ENCODE assay signal across 8 cellular contexts in the genomic region with DNA sequence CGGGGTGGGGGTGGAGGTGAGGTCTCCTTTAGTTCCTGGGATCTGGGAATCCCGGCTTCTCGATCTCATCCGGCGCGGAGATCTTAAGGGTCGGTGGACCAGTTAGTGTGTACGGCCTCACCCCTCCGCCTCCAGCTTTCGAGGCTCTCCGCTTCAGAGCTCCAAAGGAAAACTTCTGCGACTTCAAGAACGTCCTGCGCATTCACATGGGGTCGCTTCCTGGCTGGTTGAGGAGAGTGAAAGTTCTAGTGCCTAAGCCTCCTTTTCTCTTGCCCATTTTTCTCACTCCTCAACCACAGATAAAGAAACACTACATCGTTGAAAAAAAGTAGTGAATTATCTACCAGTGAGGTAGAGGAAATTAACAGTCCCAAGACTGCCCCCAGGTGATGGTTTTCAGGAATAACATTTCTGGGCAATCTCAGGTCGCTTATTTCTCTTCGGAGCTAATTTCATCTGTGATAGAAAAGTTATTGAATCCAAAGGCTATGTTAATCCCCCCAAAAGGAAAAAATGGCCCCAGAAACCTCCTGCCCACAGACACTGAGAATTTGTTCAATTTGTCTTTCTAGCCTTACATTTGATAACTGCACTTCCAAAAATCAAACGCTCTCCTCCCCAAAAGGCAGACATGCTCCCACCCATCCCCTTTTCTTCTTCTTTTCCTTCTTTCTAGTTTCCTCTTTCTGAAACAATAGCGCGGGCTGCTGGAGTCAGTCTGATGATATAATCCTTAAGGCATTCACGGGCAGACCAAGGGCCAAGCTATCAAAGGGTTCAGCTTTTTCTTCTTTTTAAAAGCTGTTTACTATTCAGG.
DNase-seq lines count a peak whose midpoint lies in the region; ATAC-seq and TF ChIP-seq lines count a peak whose summit lies in the region.

No MANE protein-coding gene starts in this region.

- no peaks in the 10 kb centered on the region for H3K9me3 ChIP-seq in muscle layer of colon (ENCODE audit: low read length)

- peak; percentile 45 for DNase-seq in COLO668 (lab: John Stamatoyannopoulos, UW; ENCODE audit: unreplicated experiment)
- DNase-seq in KG1 (lab: John Stamatoyannopoulos, UW) = peak; percentile 24
- DNase-seq in epithelial cell of esophagus (ENCODE audit: low read depth) = peak; percentile 68

- peak; percentile 63 for TF ChIP-seq CTCF in epithelial cell of esophagus (IDR thresholded peaks at IDR 0.05; ENCODE audit: insufficient read depth, low read depth, low read length, missing control alignments)

- ATAC-seq in GM19023 (IDR thresholded peaks at IDR 0.05; ENCODE audit: unreplicated experiment) (peak; percentile 61), SK-N-SH treated with all-trans-retinoic acid at 6 μM for 48 hours (peak; percentile 75), HG03457 (IDR thresholded peaks at IDR 0.05; ENCODE audit: unreplicated experiment) (no peak), HG03045 (IDR thresholded peaks at IDR 0.05; ENCODE audit: unreplicated experiment) (no peak)

- H3K36me3 ChIP-seq in muscle layer of colon (ENCODE audit: insufficient read depth, low read length) = no peaks in the 10 kb centered on the region

- H3K4me3 ChIP-seq in epithelial cell of esophagus (ENCODE audit: low read length) = peak overlapping the region; percentile 26
- H3K4me3 ChIP-seq in muscle layer of colon (ENCODE audit: low read depth in 1 of 2, low read length in 2 of 2) = peak overlapping the region; percentile 20 to 55

- H3K4me1 ChIP-seq in muscle layer of colon (ENCODE audit: insufficient read depth, low read length) = peaks cover 15% of the 10 kb centered on the region

- H3K27me3 ChIP-seq in muscle layer of colon (ENCODE audit: control insufficient read depth in 1 of 2, insufficient read depth in 2 of 2, low read length in 2 of 2) = peaks cover 49% of the 10 kb centered on the region in 2 donors

- no peak overlapping the region for H3K27ac ChIP-seq in muscle layer of colon (ENCODE audit: low read depth, low read length)

- no peak overlapping the region for H3K9ac ChIP-seq in muscle layer of colon (ENCODE audit: low read length)

TF ChIP-seq in SK-N-SH treated with all-trans-retinoic acid at 6 μM for 48 hours, 23 proteins besides CTCF, POLR2A, EP300 and RAD21:
- TF ChIP-seq CSDC2 (CRISPR knock-in tag; IDR thresholded peaks at IDR 0.05) = no peak
- TF ChIP-seq, protein P1, sequence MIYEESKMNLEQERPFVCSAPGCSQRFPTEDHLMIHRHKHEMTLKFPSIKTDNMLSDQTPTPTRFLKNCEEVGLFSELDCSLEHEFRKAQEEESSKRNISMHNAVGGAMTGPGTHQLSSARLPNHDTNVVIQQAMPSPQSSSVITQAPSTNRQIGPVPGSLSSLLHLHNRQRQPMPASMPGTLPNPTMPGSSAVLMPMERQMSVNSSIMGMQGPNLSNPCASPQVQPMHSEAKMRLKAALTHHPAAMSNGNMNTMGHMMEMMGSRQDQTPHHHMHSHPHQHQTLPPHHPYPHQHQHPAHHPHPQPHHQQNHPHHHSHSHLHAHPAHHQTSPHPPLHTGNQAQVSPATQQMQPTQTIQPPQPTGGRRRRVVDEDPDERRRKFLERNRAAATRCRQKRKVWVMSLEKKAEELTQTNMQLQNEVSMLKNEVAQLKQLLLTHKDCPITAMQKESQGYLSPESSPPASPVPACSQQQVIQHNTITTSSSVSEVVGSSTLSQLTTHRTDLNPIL (CRISPR knock-in tag; IDR thresholded peaks at IDR 0.05; ENCODE audit: low read depth) = no peak
- TF ChIP-seq OSR1 (CRISPR knock-in tag; IDR thresholded peaks at IDR 0.05) = no peak
- no peak for TF ChIP-seq SNAI2 (CRISPR knock-in tag; IDR thresholded peaks at IDR 0.05)
- TF ChIP-seq ESRRG (CRISPR knock-in tag; IDR thresholded peaks at IDR 0.05) = no peak
- TF ChIP-seq TOX (CRISPR knock-in tag; IDR thresholded peaks at IDR 0.05; ENCODE audit: borderline replicate concordance) = no peak
- TF ChIP-seq GLIS3 (CRISPR knock-in tag; IDR thresholded peaks at IDR 0.05) = no peak
- TF ChIP-seq ISL1 (CRISPR knock-in tag; IDR thresholded peaks at IDR 0.05) = no peak
- no peak for TF ChIP-seq PPARA (CRISPR knock-in tag; IDR thresholded peaks at IDR 0.05; ENCODE audit: borderline replicate concordance)
- TF ChIP-seq BACH2 (CRISPR knock-in tag; IDR thresholded peaks at IDR 0.05; ENCODE audit: borderline replicate concordance) = no peak
- TF ChIP-seq ZNF70 (CRISPR knock-in tag; IDR thresholded peaks at IDR 0.05) = no peak
- TF ChIP-seq, protein P2, sequence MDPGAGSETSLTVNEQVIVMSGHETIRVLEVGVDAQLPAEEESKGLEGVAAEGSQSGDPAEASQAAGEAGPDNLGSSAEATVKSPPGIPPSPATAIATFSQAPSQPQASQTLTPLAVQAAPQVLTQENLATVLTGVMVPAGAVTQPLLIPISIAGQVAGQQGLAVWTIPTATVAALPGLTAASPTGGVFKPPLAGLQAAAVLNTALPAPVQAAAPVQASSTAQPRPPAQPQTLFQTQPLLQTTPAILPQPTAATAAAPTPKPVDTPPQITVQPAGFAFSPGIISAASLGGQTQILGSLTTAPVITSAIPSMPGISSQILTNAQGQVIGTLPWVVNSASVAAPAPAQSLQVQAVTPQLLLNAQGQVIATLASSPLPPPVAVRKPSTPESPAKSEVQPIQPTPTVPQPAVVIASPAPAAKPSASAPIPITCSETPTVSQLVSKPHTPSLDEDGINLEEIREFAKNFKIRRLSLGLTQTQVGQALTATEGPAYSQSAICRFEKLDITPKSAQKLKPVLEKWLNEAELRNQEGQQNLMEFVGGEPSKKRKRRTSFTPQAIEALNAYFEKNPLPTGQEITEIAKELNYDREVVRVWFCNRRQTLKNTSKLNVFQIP (CRISPR knock-in tag; IDR thresholded peaks at IDR 0.05; ENCODE audit: borderline replicate concordance, low read depth) = no peak
- TF ChIP-seq RARB (CRISPR knock-in tag; IDR thresholded peaks at IDR 0.05) = no peak
- no peak for TF ChIP-seq ZC3H10 (CRISPR knock-in tag; IDR thresholded peaks at IDR 0.05)
- TF ChIP-seq, protein P3, sequence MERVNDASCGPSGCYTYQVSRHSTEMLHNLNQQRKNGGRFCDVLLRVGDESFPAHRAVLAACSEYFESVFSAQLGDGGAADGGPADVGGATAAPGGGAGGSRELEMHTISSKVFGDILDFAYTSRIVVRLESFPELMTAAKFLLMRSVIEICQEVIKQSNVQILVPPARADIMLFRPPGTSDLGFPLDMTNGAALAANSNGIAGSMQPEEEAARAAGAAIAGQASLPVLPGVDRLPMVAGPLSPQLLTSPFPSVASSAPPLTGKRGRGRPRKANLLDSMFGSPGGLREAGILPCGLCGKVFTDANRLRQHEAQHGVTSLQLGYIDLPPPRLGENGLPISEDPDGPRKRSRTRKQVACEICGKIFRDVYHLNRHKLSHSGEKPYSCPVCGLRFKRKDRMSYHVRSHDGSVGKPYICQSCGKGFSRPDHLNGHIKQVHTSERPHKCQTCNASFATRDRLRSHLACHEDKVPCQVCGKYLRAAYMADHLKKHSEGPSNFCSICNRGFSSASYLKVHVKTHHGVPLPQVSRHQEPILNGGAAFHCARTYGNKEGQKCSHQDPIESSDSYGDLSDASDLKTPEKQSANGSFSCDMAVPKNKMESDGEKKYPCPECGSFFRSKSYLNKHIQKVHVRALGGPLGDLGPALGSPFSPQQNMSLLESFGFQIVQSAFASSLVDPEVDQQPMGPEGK (CRISPR knock-in tag; IDR thresholded peaks at IDR 0.05; ENCODE audit: borderline replicate concordance) = no peak
- no peak for TF ChIP-seq ARNTL (CRISPR knock-in tag; IDR thresholded peaks at IDR 0.05; ENCODE audit: borderline replicate concordance, low read depth)
- TF ChIP-seq ZFP3 (CRISPR knock-in tag; IDR thresholded peaks at IDR 0.05) = no peak
- no peak for TF ChIP-seq TCF4 (CRISPR knock-in tag; IDR thresholded peaks at IDR 0.05; ENCODE audit: borderline replicate concordance)
- TF ChIP-seq, protein P4, sequence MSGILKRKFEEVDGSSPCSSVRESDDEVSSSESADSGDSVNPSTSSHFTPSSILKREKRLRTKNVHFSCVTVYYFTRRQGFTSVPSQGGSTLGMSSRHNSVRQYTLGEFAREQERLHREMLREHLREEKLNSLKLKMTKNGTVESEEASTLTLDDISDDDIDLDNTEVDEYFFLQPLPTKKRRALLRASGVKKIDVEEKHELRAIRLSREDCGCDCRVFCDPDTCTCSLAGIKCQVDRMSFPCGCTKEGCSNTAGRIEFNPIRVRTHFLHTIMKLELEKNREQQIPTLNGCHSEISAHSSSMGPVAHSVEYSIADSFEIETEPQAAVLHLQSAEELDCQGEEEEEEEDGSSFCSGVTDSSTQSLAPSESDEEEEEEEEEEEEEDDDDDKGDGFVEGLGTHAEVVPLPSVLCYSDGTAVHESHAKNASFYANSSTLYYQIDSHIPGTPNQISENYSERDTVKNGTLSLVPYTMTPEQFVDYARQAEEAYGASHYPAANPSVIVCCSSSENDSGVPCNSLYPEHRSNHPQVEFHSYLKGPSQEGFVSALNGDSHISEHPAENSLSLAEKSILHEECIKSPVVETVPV (CRISPR knock-in tag; IDR thresholded peaks at IDR 0.05) = no peak
- no peak for TF ChIP-seq ZNF565 (CRISPR knock-in tag; conservative IDR thresholded peaks at IDR 0.05; ENCODE audit: low read depth)

Comparison
In these comparisons a context has a peak if more than half of its experiments do, and no peak if none do; other contexts are left out.
1. ATAC-seq: peak in GM19023 (single experiment) and SK-N-SH treated with all-trans-retinoic acid at 6 μM for 48 hours (single experiment); none in HG03457 (single experiment) and HG03045 (single experiment).
2. Peak in every context shown above with its lines, with median percentiles within 50 percentile points of each other: DNase-seq.